Comparison of ENCODE assay signal across 8 cellular contexts in genomic region chr3:139561959-139562676, GRCh38. TPM values are rescaled to one million over a fixed set of nuclear protein-coding genes. Genes with fewer than 3 reads are reported as not detected.
A peak's percentile ranks its signal among the peaks of the same experiment; 100 is the strongest.
DNase-seq lines count a peak whose midpoint lies in the region; ATAC-seq, FAIRE-seq and TF ChIP-seq lines count a peak whose summit lies in the region.

No MANE protein-coding gene starts in this region.

- TF ChIP-seq POLR2A in HCT116 (IDR thresholded peaks at IDR 0.05; ENCODE audit: borderline replicate concordance, extremely low read depth, insufficient read depth, insufficient read length) (no peak), prostate gland (IDR thresholded peaks at IDR 0.05) (no peak)

- H3K9me2 ChIP-seq in HCT116 (ENCODE audit: insufficient read depth), result no peaks in the 10 kb centered on the region
- no peaks in the 10 kb centered on the region for H3K9me2 ChIP-seq in OCI-LY1 (ENCODE audit: low read depth, low read length)

- DNase-seq in AG10803 (ENCODE audit: low read depth) (peak; percentile 16), HCT116 (ENCODE audit: low read depth, low spot score) (peak; percentile 56), fibroblast of pulmonary artery (ENCODE audit: low read depth) (peak; percentile 52), prostate gland (ENCODE audit: low spot score) (no peak), frontal cortex (ENCODE audit: low spot score in 2 of 2) (no peak), G401 (ENCODE audit: low spot score) (no peak)
- DNase-seq in activated CD8-positive, alpha-beta memory T cell treated with anti-CD3 and anti-CD28 coated beads, Interleukin-2, amount 50 U/mL, for 48 hours, result no peak

- H3K4me2 ChIP-seq in HCT116 (ENCODE audit: low read length) (no peak overlapping the region), OCI-LY1 (ENCODE audit: low read length) (no peak overlapping the region)

- H3K4me3 ChIP-seq in AG10803 (ENCODE audit: low read length) (no peak overlapping the region), HCT116 (replicated peaks in 1 of 2; ENCODE audit: low read depth in 1 of 2, low read length in 2 of 2) (no peak overlapping the region), OCI-LY1 (ENCODE audit: low read depth, low read length, poor library complexity, severe bottlenecking) (no peak overlapping the region), fibroblast of pulmonary artery (replicated peaks; ENCODE audit: low read depth, low read length) (no peak overlapping the region), prostate gland (no peak overlapping the region)

- H4K20me1 ChIP-seq in HCT116 (ENCODE audit: insufficient read depth) (no peaks in the 10 kb centered on the region), OCI-LY1 (ENCODE audit: insufficient read depth, low read length) (no peaks in the 10 kb centered on the region)

- peak; percentile 95 for ATAC-seq in HCT116

- intact Hi-C loops in HCT116 (cut with micrococcal nuclease) (loop anchor here (1.0 to 5.0 kb wide), 4 partner anchors 42 to 450 kb away; no protein-coding TSS in a partner anchor), prostate gland (cut with DNase I) (loop anchor here (2.0 kb wide), 1 partner anchor 133 kb away; no protein-coding TSS in a partner anchor)

- RAD21 ChIA-PET in HCT116 (lab: Charles Lee; ENCODE audit: low non-redundant PET in 1 of 2, low total read pairs in 2 of 2, uncharacterized antibody in 2 of 2, unreplicated experiment in 2 of 2), result interaction anchor here (0.7 to 1.4 kb wide), 2 partner anchors 134 kb away, joined by 3 to 6 read pairs; no protein-coding TSS in a partner anchor

- CTCF ChIA-PET in HCT116 (lab: Charles Lee), result interaction anchor here (0.7 to 2.6 kb wide), 8 partner anchors 20 to 208 kb away, joined by 3 to 40 read pairs (median 4); no protein-coding TSS in a partner anchor

- TF ChIP-seq CTCF in AG10803 (conservative IDR thresholded peaks at IDR 0.05; ENCODE audit: low read length) (peak; percentile 67), HCT116 (IDR thresholded peaks at IDR 0.05 in 2 of 3, conservative IDR thresholded peaks at IDR 0.05 in 1 of 3; ENCODE audit: borderline replicate concordance in 1 of 3, insufficient read depth in 1 of 3, low read depth in 2 of 3, low read length in 2 of 3) (peak; percentile 73 to 90 (median 86)), OCI-LY1 (IDR thresholded peaks at IDR 0.05; ENCODE audit: low read length) (peak; percentile 62), fibroblast of pulmonary artery (IDR thresholded peaks at IDR 0.05; ENCODE audit: low read length, missing control alignments) (peak; percentile 87), prostate gland (IDR thresholded peaks at IDR 0.05) (peak in 3 of 4 experiments; percentile 59 to 77 (median 71))

- H3K4me1 ChIP-seq in HCT116 (ENCODE audit: control insufficient read depth in 1 of 2, insufficient read depth in 2 of 2, low read length in 2 of 2), result no peaks in the 10 kb centered on the region
- no peaks in the 10 kb centered on the region for H3K4me1 ChIP-seq in OCI-LY1 (ENCODE audit: insufficient read depth, low read length, severe bottlenecking)
- H3K4me1 ChIP-seq in prostate gland (replicated peaks), result no peaks in the 10 kb centered on the region

- no peak overlapping the region for H3K9ac ChIP-seq in HCT116 (ENCODE audit: low read length)
- H3K9ac ChIP-seq in OCI-LY1 (ENCODE audit: low read length), result no peak overlapping the region

- H3K79me2 ChIP-seq in HCT116 (ENCODE audit: insufficient read depth, low read length) (no peaks in the 10 kb centered on the region), OCI-LY1 (ENCODE audit: insufficient read depth, low read length) (no peaks in the 10 kb centered on the region)

- POLR2A ChIA-PET in HCT116 (lab: Charles Lee), result no interaction called here

- 29% methylated on average over 1 of the region's 1 CpG for WGBS in prostate gland

- H3K27ac ChIP-seq in HCT116 (ENCODE audit: low read depth, low read length) (no peak overlapping the region), OCI-LY1 (ENCODE audit: low read depth, low read length, poor library complexity, severe bottlenecking) (no peak overlapping the region), prostate gland (no peak overlapping the region)

- H3K9me3 ChIP-seq in HCT116 (ENCODE audit: control insufficient read depth in 1 of 2, insufficient read depth in 1 of 2, low read depth in 1 of 2, low read length in 2 of 2) (no peaks in the 10 kb centered on the region), OCI-LY1 (ENCODE audit: low read length) (no peaks in the 10 kb centered on the region), prostate gland (no peaks in the 10 kb centered on the region)

- in situ Hi-C loops in G401 (cut with HindIII; ENCODE audit: low sequenced_read_pairs), result no loop called here

- no peaks in the 10 kb centered on the region for H3K36me3 ChIP-seq in HCT116 (ENCODE audit: control insufficient read depth in 1 of 2, insufficient read depth in 2 of 2, low read length in 2 of 2)
- H3K36me3 ChIP-seq in OCI-LY1 (ENCODE audit: insufficient read depth, low read length), result no peaks in the 10 kb centered on the region
- no peaks in the 10 kb centered on the region for H3K36me3 ChIP-seq in prostate gland

- no peaks in the 10 kb centered on the region for H3K27me3 ChIP-seq in HCT116 (ENCODE audit: insufficient read depth, low read length)
- H3K27me3 ChIP-seq in OCI-LY1 (ENCODE audit: insufficient read depth, low read length), result 0 out of 2 replicates have a peak, but pooled peaks cover 3% of the 10 kb centered on the region
- no peaks in the 10 kb centered on the region for H3K27me3 ChIP-seq in prostate gland (replicated peaks; ENCODE audit: insufficient read depth)

- TF ChIP-seq RAD21 in HCT116 (IDR thresholded peaks at IDR 0.05; ENCODE audit: low read depth), result peak; percentile 97

- FAIRE-seq in frontal cortex (lab: Jason Lieb, UNC), result no peak

- H2AFZ ChIP-seq in HCT116 (ENCODE audit: low read depth, low read length, poor library complexity, severe bottlenecking), result no peak overlapping the region
- no peak overlapping the region for H2AFZ ChIP-seq in OCI-LY1 (ENCODE audit: low read length)

- no TSS peak for BruUV-seq in HCT116 (replicated peaks; lab: Mats Ljungman, UMichigan)

- H3F3A ChIP-seq in OCI-LY1 (ENCODE audit: insufficient read depth, low read length), result no peaks in the 10 kb centered on the region

TF ChIP-seq in HCT116, 20 proteins besides CTCF, POLR2A, EP300 and RAD21:
- no peak for TF ChIP-seq JUND (IDR thresholded peaks at IDR 0.05)

RNA-seq across cellular contexts. Expression of gene RBP1, which starts 22.6 kb away (rescaled TPM):
- total RNA-seq in HCT116 (2021; ENCODE audit: unreplicated experiment) (132 TPM), prostate gland (10 to 100 TPM in 1 of 2 donors, 1 to 10 TPM in 1; 7.3 to 53.3 TPM), frontal cortex (32.6 TPM)
- 367 and 418 TPM in 2 replicates for polyA plus RNA-seq in HCT116 (2012)
- total RNA-seq in G401 (2014; rRNA removed; shearing (Covaris generic)), result not detected in 2 replicates

Comparison
In these comparisons a context has a peak if more than half of its experiments do, and no peak if none do; other contexts are left out.
1. DNase-seq: peak in AG10803 (single experiment), HCT116 (single experiment) and fibroblast of pulmonary artery (single experiment); none in prostate gland (single experiment), frontal cortex (0 of 2), G401 (single experiment) and activated CD8-positive, alpha-beta memory T cell treated with anti-CD3 and anti-CD28 coated beads, Interleukin-2, amount 50 U/mL, for 48 hours (single experiment).
2. Peak in every context shown above with its lines, with median percentiles within 50 percentile points of each other: CTCF ChIP-seq.